ENCODE assay signal across 1 cellular context in the genomic region with DNA sequence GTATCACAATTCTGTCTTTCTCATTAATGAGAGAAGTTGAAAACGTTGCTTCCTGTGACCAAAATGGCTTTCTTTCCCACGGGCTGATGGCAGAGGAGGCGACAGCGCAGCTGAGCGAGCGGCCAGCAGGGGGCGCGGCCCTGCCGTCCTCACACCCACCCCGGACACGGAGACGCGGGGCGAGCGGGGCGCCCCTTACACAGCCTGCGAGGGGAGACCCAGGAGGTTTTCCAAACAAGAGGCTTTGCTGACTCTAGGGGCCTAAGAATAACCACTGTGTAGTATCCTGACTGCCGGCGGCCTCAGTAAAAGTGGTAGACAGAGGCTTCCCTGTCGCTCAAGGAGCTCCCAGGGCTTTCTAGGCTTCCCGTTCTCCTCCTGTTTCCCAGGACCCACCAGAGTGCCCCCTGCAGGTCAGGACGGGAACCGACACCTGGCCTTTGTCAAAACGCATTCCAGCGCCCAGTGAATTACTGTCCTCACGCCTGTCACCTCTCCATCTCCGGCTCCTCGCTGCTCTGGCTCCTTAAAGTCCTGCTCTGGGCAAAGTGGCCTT.
TF ChIP-seq lines count a peak whose summit lies in the region.

No MANE protein-coding gene starts in this region.

TF ChIP-seq in H1, 55 proteins besides CTCF, POLR2A, EP300 and RAD21:
- TF ChIP-seq SUZ12 (IDR thresholded peaks at IDR 0.05; ENCODE audit: low read length) (no peak), CREB1 (IDR thresholded peaks at IDR 0.05) (peak; percentile 35; the same call in 1 of the 2 replicates), TEAD4 (IDR thresholded peaks at IDR 0.05; ENCODE audit: low read depth, low read length) (peak; percentile 97), NRF1 (IDR thresholded peaks at IDR 0.05; ENCODE audit: low read depth, low read length) (no peak), MAFK (IDR thresholded peaks at IDR 0.05; ENCODE audit: low read depth, low read length) (no peak), SIRT6 (IDR thresholded peaks at IDR 0.05; ENCODE audit: low read length) (no peak), TCF12 (IDR thresholded peaks at IDR 0.05; ENCODE audit: low read depth, low read length) (peak; percentile 65; the same call in 1 of the 2 replicates), KDM4A (IDR thresholded peaks at IDR 0.05; ENCODE audit: low read depth, low read length, severe bottlenecking) (peak; percentile 83), FOSL1 (IDR thresholded peaks at IDR 0.05; ENCODE audit: insufficient read depth, low read depth, low read length) (no peak), BRCA1 (IDR thresholded peaks at IDR 0.05; ENCODE audit: low read depth, low read length) (no peak), EZH2 (IDR thresholded peaks at IDR 0.05; ENCODE audit: low read depth, low read length, severe bottlenecking) (no peak), NANOG (IDR thresholded peaks at IDR 0.05; ENCODE audit: insufficient read depth, low read depth, low read length, poor library complexity, severe bottlenecking) (no peak), ASH2L (IDR thresholded peaks at IDR 0.05; ENCODE audit: low read length) (peak; percentile 90), BACH1 (IDR thresholded peaks at IDR 0.05; ENCODE audit: low read length) (peak; percentile 57), SRF (IDR thresholded peaks at IDR 0.05; ENCODE audit: low read depth, low read length) (no peak), YY1 (IDR thresholded peaks at IDR 0.05; ENCODE audit: low read depth, low read length) (peak; percentile 65; the same call in 1 of the 2 replicates), POLR2AphosphoS5 (IDR thresholded peaks at IDR 0.05; ENCODE audit: low read depth, low read length) (0 out of 2 replicates have a peak, but pooled peaks have one; percentile 56), HDAC2 (IDR thresholded peaks at IDR 0.05; ENCODE audit: borderline replicate concordance in 1 of 2, low read depth in 2 of 2, low read length in 2 of 2) (peak; percentile 68 to 87; a peak in 1 of 4 replicates), JUND (IDR thresholded peaks at IDR 0.05; ENCODE audit: low read length) (0 out of 2 replicates have a peak, but pooled peaks have one; percentile 6), PHF8 (conservative IDR thresholded peaks at IDR 0.05; ENCODE audit: low read depth, low read length) (peak; percentile 58), SP4 (IDR thresholded peaks at IDR 0.05; ENCODE audit: low read length) (no peak; the same call in 1 of the 2 replicates), SIN3A (conservative IDR thresholded peaks at IDR 0.05 in 1 of 2, IDR thresholded peaks at IDR 0.05 in 1 of 2; ENCODE audit: low read depth in 1 of 2, low read length in 2 of 2) (peak; percentile 61 to 87; a peak in 2 of 4 replicates)
- TF ChIP-seq, protein P1, sequence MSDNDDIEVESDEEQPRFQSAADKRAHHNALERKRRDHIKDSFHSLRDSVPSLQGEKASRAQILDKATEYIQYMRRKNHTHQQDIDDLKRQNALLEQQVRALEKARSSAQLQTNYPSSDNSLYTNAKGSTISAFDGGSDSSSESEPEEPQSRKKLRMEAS (IDR thresholded peaks at IDR 0.05): peak; percentile 34; the same call in 1 of the 2 replicates
